1 cellular context compared by ENCODE assay signal in the genomic region with DNA sequence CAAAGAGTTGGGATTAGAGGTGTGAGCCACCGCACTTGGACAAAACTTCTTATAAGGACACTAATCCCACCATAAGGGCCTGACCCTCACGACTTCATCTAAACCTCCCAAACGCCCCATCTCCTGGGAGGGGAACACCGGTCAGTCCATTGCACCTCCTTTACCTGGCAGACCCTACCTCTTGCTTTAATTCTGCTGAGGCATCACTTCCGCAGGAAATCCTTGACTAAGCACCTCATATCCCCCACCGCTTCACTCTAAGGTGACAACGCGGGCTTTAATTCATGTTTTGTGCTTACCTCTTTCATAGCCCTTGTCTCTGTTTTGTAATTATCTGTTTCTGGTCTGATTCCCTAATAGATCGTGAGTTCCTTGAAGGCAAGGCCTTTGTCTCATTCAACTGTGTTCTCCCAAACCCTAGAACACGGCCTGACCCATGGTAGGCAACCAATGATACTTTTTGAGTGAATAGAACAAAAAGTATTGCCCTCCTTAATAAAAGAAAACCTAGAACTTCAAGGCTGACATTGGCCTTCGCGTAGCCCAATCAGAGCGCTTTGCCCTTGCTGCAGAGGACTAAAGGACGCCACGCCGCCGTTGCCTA.
TF ChIP-seq lines count a peak whose summit lies in the region.

No MANE protein-coding gene starts in this region.

TF ChIP-seq in HepG2, 621 proteins besides CTCF, POLR2A, EP300 and RAD21:
- TF ChIP-seq ZFAT (CRISPR knock-in tag; conservative IDR thresholded peaks at IDR 0.05) (0 out of 2 replicates have a peak, but pooled peaks have one; percentile 13), GZF1 (CRISPR knock-in tag; IDR thresholded peaks at IDR 0.05) (0 out of 2 replicates have a peak, but pooled peaks have one; percentile 14), ZNF224 (CRISPR knock-in tag; IDR thresholded peaks at IDR 0.05) (no peak), MTA3 (CRISPR knock-in tag; IDR thresholded peaks at IDR 0.05) (no peak), SRSF1 (optimal IDR thresholded peaks at IDR 0.05; ENCODE audit: low read depth, low read length) (peak; percentile 3), MAF1 (CRISPR knock-in tag; IDR thresholded peaks at IDR 0.05; ENCODE audit: borderline replicate concordance) (no peak), NFYB (CRISPR knock-in tag; IDR thresholded peaks at IDR 0.05) (peak; percentile 83; the same call in 1 of the 2 replicates), ZFP82 (CRISPR knock-in tag; IDR thresholded peaks at IDR 0.05; ENCODE audit: borderline replicate concordance) (0 out of 2 replicates have a peak, but pooled peaks have one; percentile 15), SP2 (CRISPR knock-in tag; IDR thresholded peaks at IDR 0.05) (no peak), SAP130 (CRISPR knock-in tag; IDR thresholded peaks at IDR 0.05; ENCODE audit: low read depth) (peak; percentile 92; the same call in 1 of the 2 replicates), MEF2D (CRISPR knock-in tag; IDR thresholded peaks at IDR 0.05) (0 out of 2 replicates have a peak, but pooled peaks have one; percentile 9), RFX3 (CRISPR knock-in tag; IDR thresholded peaks at IDR 0.05) (peak; percentile 90; the same call in 1 of the 2 replicates), ZNF550 (CRISPR knock-in tag; IDR thresholded peaks at IDR 0.05; ENCODE audit: borderline replicate concordance) (no peak), MAFK (conservative IDR thresholded peaks at IDR 0.05 in 1 of 2, IDR thresholded peaks at IDR 0.05 in 1 of 2; ENCODE audit: low read length in 2 of 2) (peak; percentile 70), SIN3A (IDR thresholded peaks at IDR 0.05; ENCODE audit: borderline replicate concordance, low read depth, low read length) (peak; percentile 76; the same call in 1 of the 2 replicates), MAFF (IDR thresholded peaks at IDR 0.05; ENCODE audit: low read depth, low read length) (peak; percentile 53; the same call in 1 of the 2 replicates)
- TF ChIP-seq, protein P1, sequence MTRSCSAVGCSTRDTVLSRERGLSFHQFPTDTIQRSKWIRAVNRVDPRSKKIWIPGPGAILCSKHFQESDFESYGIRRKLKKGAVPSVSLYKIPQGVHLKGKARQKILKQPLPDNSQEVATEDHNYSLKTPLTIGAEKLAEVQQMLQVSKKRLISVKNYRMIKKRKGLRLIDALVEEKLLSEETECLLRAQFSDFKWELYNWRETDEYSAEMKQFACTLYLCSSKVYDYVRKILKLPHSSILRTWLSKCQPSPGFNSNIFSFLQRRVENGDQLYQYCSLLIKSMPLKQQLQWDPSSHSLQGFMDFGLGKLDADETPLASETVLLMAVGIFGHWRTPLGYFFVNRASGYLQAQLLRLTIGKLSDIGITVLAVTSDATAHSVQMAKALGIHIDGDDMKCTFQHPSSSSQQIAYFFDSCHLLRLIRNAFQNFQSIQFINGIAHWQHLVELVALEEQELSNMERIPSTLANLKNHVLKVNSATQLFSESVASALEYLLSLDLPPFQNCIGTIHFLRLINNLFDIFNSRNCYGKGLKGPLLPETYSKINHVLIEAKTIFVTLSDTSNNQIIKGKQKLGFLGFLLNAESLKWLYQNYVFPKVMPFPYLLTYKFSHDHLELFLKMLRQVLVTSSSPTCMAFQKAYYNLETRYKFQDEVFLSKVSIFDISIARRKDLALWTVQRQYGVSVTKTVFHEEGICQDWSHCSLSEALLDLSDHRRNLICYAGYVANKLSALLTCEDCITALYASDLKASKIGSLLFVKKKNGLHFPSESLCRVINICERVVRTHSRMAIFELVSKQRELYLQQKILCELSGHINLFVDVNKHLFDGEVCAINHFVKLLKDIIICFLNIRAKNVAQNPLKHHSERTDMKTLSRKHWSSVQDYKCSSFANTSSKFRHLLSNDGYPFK (CRISPR knock-in tag; IDR thresholded peaks at IDR 0.05; ENCODE audit: borderline replicate concordance): no peak
